In genomic region chr11:62572431-62572830, GRCh38 we compare ENCODE assay signal across 8 cellular contexts. TPM values are rescaled to one million over a fixed set of nuclear protein-coding genes. Genes with fewer than 3 reads are reported as not detected.
DNase-seq lines count a peak whose midpoint lies in the region; ATAC-seq lines count a peak whose summit lies in the region.

No MANE protein-coding gene starts in this region.

- H3K9ac ChIP-seq in stomach smooth muscle (ENCODE audit: low read length in 2 of 2): peak overlapping the region; percentile 72 to 92

- peak overlapping the region; percentile 89 for H3K4me3 ChIP-seq in iPS-18c (ENCODE audit: insufficient read depth, low read depth, low read length)
- H3K4me3 ChIP-seq in stomach smooth muscle (ENCODE audit: low read length in 2 of 2): peak overlapping the region; percentile 66 to 97

- no peaks in the 10 kb centered on the region for H3K27me3 ChIP-seq in stomach smooth muscle (ENCODE audit: control insufficient read depth in 1 of 2, insufficient read depth in 2 of 2, low read length in 2 of 2)

- H3K9me3 Mint-ChIP-seq in activated CD4-positive, alpha-beta T cell treated with anti-CD3 and anti-CD28 coated beads, Interleukin-2, amount 10 ng/mL, durations not matched to agents 24 days and 14 days: no peaks in the 10 kb centered on the region
- H3K9me3 Mint-ChIP-seq in activated naive CD8-positive, alpha-beta T cell treated with anti-CD3 and anti-CD28 coated beads for 36 hours: no peaks in the 10 kb centered on the region

- peak overlapping the region; percentile 96 for H3K4me3 Mint-ChIP-seq in activated CD4-positive, alpha-beta T cell treated with anti-CD3 and anti-CD28 coated beads, Interleukin-2, amount 10 ng/mL, durations not matched to agents 24 days and 14 days
- H3K4me3 Mint-ChIP-seq in activated naive CD8-positive, alpha-beta T cell treated with anti-CD3 and anti-CD28 coated beads for 36 hours: peak overlapping the region; percentile 89

- no peak for ATAC-seq in HG03097 (IDR thresholded peaks at IDR 0.05; ENCODE audit: low FRiP score, unreplicated experiment)

- H3K9me3 ChIP-seq in iPS-18c (ENCODE audit: control insufficient read depth, insufficient read depth, low read length) (no peaks in the 10 kb centered on the region), stomach smooth muscle (ENCODE audit: control insufficient read depth in 2 of 2, low read length in 2 of 2) (no peaks in the 10 kb centered on the region)

- H3K27me3 Mint-ChIP-seq in activated CD4-positive, alpha-beta T cell treated with anti-CD3 and anti-CD28 coated beads, Interleukin-2, amount 10 ng/mL, durations not matched to agents 24 days and 14 days: no peaks in the 10 kb centered on the region
- H3K27me3 Mint-ChIP-seq in activated naive CD8-positive, alpha-beta T cell treated with anti-CD3 and anti-CD28 coated beads for 36 hours: no peaks in the 10 kb centered on the region

- peaks cover 75% of the 10 kb centered on the region for H3K36me3 Mint-ChIP-seq in activated CD4-positive, alpha-beta T cell treated with anti-CD3 and anti-CD28 coated beads, Interleukin-2, amount 10 ng/mL, durations not matched to agents 24 days and 14 days (ENCODE audit: low read depth)
- peaks cover 61% of the 10 kb centered on the region for H3K36me3 Mint-ChIP-seq in activated naive CD8-positive, alpha-beta T cell treated with anti-CD3 and anti-CD28 coated beads for 36 hours

- peaks cover 41% of the 10 kb centered on the region for H3K4me1 Mint-ChIP-seq in activated CD4-positive, alpha-beta T cell treated with anti-CD3 and anti-CD28 coated beads, Interleukin-2, amount 10 ng/mL, durations not matched to agents 24 days and 14 days
- H3K4me1 Mint-ChIP-seq in activated naive CD8-positive, alpha-beta T cell treated with anti-CD3 and anti-CD28 coated beads for 36 hours: peaks cover 44% of the 10 kb centered on the region

- H3K27ac ChIP-seq in stomach smooth muscle (ENCODE audit: low read length): no peak overlapping the region

- intact Hi-C loops in activated CD4-positive, alpha-beta T cell treated with anti-CD3 and anti-CD28 coated beads, Interleukin-2, amount 10 ng/mL, durations not matched to agents 24 days and 14 days (cut with micrococcal nuclease): loop anchor here (2.0 kb wide), 2 partner anchors 16 to 74 kb away; partner anchors contain the start of gene GANAB

- no peak for DNase-seq in activated CD4-positive, alpha-beta T cell treated with anti-CD3 and anti-CD28 coated beads, Interleukin-2, amount 10 ng/mL, durations not matched to agents 24 days and 14 days
- no peak for DNase-seq in activated CD4-positive, alpha-beta T cell treated with anti-CD3 and anti-CD28 coated beads for 4 hours
- no peak for DNase-seq in activated naive CD8-positive, alpha-beta T cell treated with anti-CD3 and anti-CD28 coated beads for 36 hours
- no peak for DNase-seq in NCI-H1417 (lab: John Stamatoyannopoulos, UW)
- no peak for DNase-seq in NCI-H128 (lab: John Stamatoyannopoulos, UW; ENCODE audit: unreplicated experiment)

- H3K27ac Mint-ChIP-seq in activated CD4-positive, alpha-beta T cell treated with anti-CD3 and anti-CD28 coated beads, Interleukin-2, amount 10 ng/mL, durations not matched to agents 24 days and 14 days: peak overlapping the region; percentile 96
- peak overlapping the region; percentile 99 for H3K27ac Mint-ChIP-seq in activated naive CD8-positive, alpha-beta T cell treated with anti-CD3 and anti-CD28 coated beads for 36 hours

- H3K36me3 ChIP-seq in stomach smooth muscle (ENCODE audit: control insufficient read depth in 2 of 2, insufficient read depth in 2 of 2, low read length in 2 of 2): peaks cover 32% of the 10 kb centered on the region in 2 donors

- peaks cover 37% of the 10 kb centered on the region for H3K4me1 ChIP-seq in stomach smooth muscle (ENCODE audit: control insufficient read depth, insufficient read depth, low read length)

RNA-seq across cellular contexts. Expression of gene EEF1G, which starts 1.3 kb away (rescaled TPM):
- total RNA-seq in activated CD4-positive, alpha-beta T cell treated with anti-CD3 and anti-CD28 coated beads, Interleukin-2, amount 10 ng/mL, durations not matched to agents 24 days and 14 days: 1,271 and 1,309 TPM in 2 replicates
- total RNA-seq in activated naive CD8-positive, alpha-beta T cell treated with anti-CD3 and anti-CD28 coated beads for 36 hours: 1,000 to 10,000 TPM; 1,924 to 1,929 TPM

RNA-seq across cellular contexts. Expression of gene TUT1, which starts 18.9 kb away (rescaled TPM):
- 45.3 and 50.9 TPM in 2 replicates for total RNA-seq in activated CD4-positive, alpha-beta T cell treated with anti-CD3 and anti-CD28 coated beads, Interleukin-2, amount 10 ng/mL, durations not matched to agents 24 days and 14 days
- 10 to 100 TPM; 29.1 to 32.2 TPM for total RNA-seq in activated naive CD8-positive, alpha-beta T cell treated with anti-CD3 and anti-CD28 coated beads for 36 hours

RNA-seq across cellular contexts. Expression of gene AHNAK, which starts 25.8 kb away (rescaled TPM):
- 88.8 and 91.5 TPM in 2 replicates for total RNA-seq in activated CD4-positive, alpha-beta T cell treated with anti-CD3 and anti-CD28 coated beads, Interleukin-2, amount 10 ng/mL, durations not matched to agents 24 days and 14 days
- 10 to 100 TPM; 12.3 to 12.5 TPM for total RNA-seq in activated naive CD8-positive, alpha-beta T cell treated with anti-CD3 and anti-CD28 coated beads for 36 hours

RNA-seq across cellular contexts. Expression of gene MTA2, which starts 29.2 kb away (rescaled TPM):
- total RNA-seq in activated CD4-positive, alpha-beta T cell treated with anti-CD3 and anti-CD28 coated beads, Interleukin-2, amount 10 ng/mL, durations not matched to agents 24 days and 14 days: 219 and 220 TPM in 2 replicates
- 100 to 1,000 TPM; 196 to 200 TPM for total RNA-seq in activated naive CD8-positive, alpha-beta T cell treated with anti-CD3 and anti-CD28 coated beads for 36 hours

RNA-seq across cellular contexts. Expression of gene EML3, which starts 40.1 kb away (rescaled TPM):
- total RNA-seq in activated CD4-positive, alpha-beta T cell treated with anti-CD3 and anti-CD28 coated beads, Interleukin-2, amount 10 ng/mL, durations not matched to agents 24 days and 14 days: 161 and 166 TPM in 2 replicates
- total RNA-seq in activated naive CD8-positive, alpha-beta T cell treated with anti-CD3 and anti-CD28 coated beads for 36 hours: 100 to 1,000 TPM; 112 to 121 TPM
